18 cellular contexts compared by ENCODE assay signal in the genomic region with DNA sequence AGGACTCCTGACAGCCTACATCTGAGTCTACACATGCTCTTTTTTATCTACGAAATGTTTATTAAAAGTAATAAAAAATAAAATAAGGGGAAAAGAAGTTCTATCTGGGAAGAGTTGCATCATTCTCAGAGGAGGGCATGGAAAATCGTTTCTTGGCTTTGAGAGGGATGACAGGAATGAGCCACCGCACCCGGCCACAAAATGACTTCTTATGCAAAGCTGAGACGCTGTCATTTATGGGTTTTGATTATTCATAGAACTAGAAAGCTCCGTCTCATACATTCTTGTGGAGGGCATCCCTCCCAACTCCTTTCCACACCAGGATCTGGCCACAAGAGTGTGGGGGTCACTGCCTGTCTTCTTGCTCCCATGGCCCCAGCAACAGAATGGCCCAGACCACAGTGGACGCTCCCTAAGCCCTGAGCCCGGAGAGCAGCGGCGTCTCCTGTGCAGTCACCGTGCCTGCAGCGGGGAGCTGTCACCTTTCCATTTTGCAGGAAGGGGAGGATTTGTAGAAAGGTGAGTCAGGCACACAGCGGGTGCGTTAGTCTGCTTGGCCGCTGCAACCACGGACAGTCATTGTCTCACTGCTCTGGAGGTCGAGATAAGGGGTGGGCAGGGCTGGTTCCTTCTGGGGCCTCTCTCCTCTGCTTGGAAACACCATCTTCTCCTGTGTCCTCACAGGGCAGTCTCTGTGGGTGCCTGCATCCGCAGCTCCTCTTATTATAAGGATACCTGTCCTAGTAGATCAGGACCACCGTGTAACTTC.
DNase-seq lines count a peak whose midpoint lies in the region; ATAC-seq and TF ChIP-seq lines count a peak whose summit lies in the region.
"Had no signal": no experiment of that assay in that cellular context is flagged by ENCODE, and none has a peak within 500 bp of the region (broad histone marks: within the 10 kb centered on the region; RNA-seq: fewer than 3 reads in every experiment).

No MANE protein-coding gene starts in this region.

- H3K4ac ChIP-seq in mesendoderm (ENCODE audit: low read depth, low read length): no peak overlapping the region

- intact Hi-C loops in prostate gland (cut with DNase I): no loop called here

- no peak for TF ChIP-seq CTCF in WTC11 (IDR thresholded peaks at IDR 0.05)
- TF ChIP-seq CTCF in prostate gland (IDR thresholded peaks at IDR 0.05): no peak

- H3K79me1 ChIP-seq in mesendoderm (ENCODE audit: low read length): no peaks in the 10 kb centered on the region

- no peak overlapping the region for H3K27ac Mint-ChIP-seq in WTC11
- H3K27ac Mint-ChIP-seq: T-cell had no signal

- no peaks in the 10 kb centered on the region for H3K36me3 ChIP-seq in SJSA1
- H3K36me3 ChIP-seq in mesendoderm (ENCODE audit: control insufficient read depth, insufficient read depth, low read length): no peaks in the 10 kb centered on the region
- H3K36me3 ChIP-seq in prostate gland: no peaks in the 10 kb centered on the region
- H3K36me3 ChIP-seq: BLaER1 had no signal

- POLR2A ChIA-PET in WTC11 (lab: Charles Lee): no interaction called here

- H2BK15ac ChIP-seq in mesendoderm (replicated peaks; ENCODE audit: low read depth): no peak overlapping the region

- WGBS in mesendoderm (ENCODE audit: extremely low coverage, insufficient coverage, low lambda C conversion rate): no CpG with 5 or more reads among the region's 19 CpGs
- 60% methylated on average over 19 of the region's 19 CpGs for WGBS in prostate gland

- no peak overlapping the region for H2BK5ac ChIP-seq in mesendoderm (ENCODE audit: low read length)

- H3K9me3 Mint-ChIP-seq in WTC11: no peaks in the 10 kb centered on the region
- H3K9me3 Mint-ChIP-seq: T-cell had no signal

- CTCF ChIA-PET in WTC11 (lab: Charles Lee): no interaction called here

- no peaks in the 10 kb centered on the region for H3K79me2 ChIP-seq in mesendoderm (ENCODE audit: control insufficient read depth, insufficient read depth, low read length)

- H4K8ac ChIP-seq in mesendoderm (ENCODE audit: low read depth, low read length): no peak overlapping the region

- H3K9me3 ChIP-seq in SJSA1 (replicated peaks) (no peaks in the 10 kb centered on the region), prostate gland (no peaks in the 10 kb centered on the region)
- H3K9me3 ChIP-seq: BLaER1 had no signal

- no peak overlapping the region for H3K9ac ChIP-seq in mesendoderm (ENCODE audit: low read length)
- H3K9ac ChIP-seq: BLaER1 had no signal

- DNase-seq in AG08395 (ENCODE audit: low spot score) (peak; percentile 71), Daoy (ENCODE audit: low read depth) (peak; percentile 46), SJSA1 (ENCODE audit: low read depth in 1 of 2, low spot score in 2 of 2) (peak; percentile 77), mesendoderm (peak; percentile 42), WTC11 (ENCODE audit: low spot score) (no peak), DMS153 (lab: John Stamatoyannopoulos, UW) (no peak), prostate gland (ENCODE audit: low spot score) (no peak)
- DNase-seq: CD4-positive, CD25-positive, alpha-beta regulatory T cell; KBM-7; MM.1S; NCI-H2029; NCI-H2227 treated with DMSO at 0.1 percent for 48 hours; NCI-H510A; NCI-H69; Right ventricle myocardium superior; RPMI8226; T-cell had no signal

- no peak for TF ChIP-seq POLR2A in prostate gland (IDR thresholded peaks at IDR 0.05)

- no peaks in the 10 kb centered on the region for H3K4me1 Mint-ChIP-seq in WTC11
- H3K4me1 Mint-ChIP-seq: CD4-positive, CD25-positive, alpha-beta regulatory T cell; T-cell had no signal

- no peak overlapping the region for H3K4me2 ChIP-seq in mesendoderm (ENCODE audit: low read length)
- H3K4me2 ChIP-seq: BLaER1 had no signal

- no peak overlapping the region for H4K5ac ChIP-seq in mesendoderm (ENCODE audit: low read length)

- H3K4me3 ChIP-seq in SJSA1 (no peak overlapping the region), mesendoderm (ENCODE audit: low read length) (no peak overlapping the region), prostate gland (no peak overlapping the region)
- H3K4me3 ChIP-seq: BLaER1 had no signal

- H3K27ac ChIP-seq in SJSA1: peak overlapping the region; percentile 52
- no peak overlapping the region for H3K27ac ChIP-seq in mesendoderm (ENCODE audit: low read depth, low read length)
- H3K27ac ChIP-seq in prostate gland: no peak overlapping the region
- H3K27ac ChIP-seq: BLaER1 had no signal

- no peak overlapping the region for H3K56ac ChIP-seq in mesendoderm (ENCODE audit: low read length)

- H2BK120ac ChIP-seq in mesendoderm (ENCODE audit: low read depth, low read length): no peak overlapping the region

- H3K27me3 Mint-ChIP-seq in WTC11 (ENCODE audit: low read depth): peaks cover 2% of the 10 kb centered on the region; the same call in 1 of the 2 replicates
- H3K27me3 Mint-ChIP-seq: CD4-positive, CD25-positive, alpha-beta regulatory T cell; T-cell had no signal

- ATAC-seq in WTC11: no peak
- ATAC-seq: T-cell had no signal

- H3K36me3 Mint-ChIP-seq in WTC11: no peaks in the 10 kb centered on the region
- H3K36me3 Mint-ChIP-seq: CD4-positive, CD25-positive, alpha-beta regulatory T cell; T-cell had no signal

- no peaks in the 10 kb centered on the region for H3K27me3 ChIP-seq in SJSA1 (replicated peaks)
- no peaks in the 10 kb centered on the region for H3K27me3 ChIP-seq in mesendoderm (ENCODE audit: insufficient read depth, low read length, poor library complexity)
- no peaks in the 10 kb centered on the region for H3K27me3 ChIP-seq in prostate gland (replicated peaks; ENCODE audit: insufficient read depth)

- H2AK5ac ChIP-seq in mesendoderm (ENCODE audit: low read length): no peak overlapping the region

- H3K4me1 ChIP-seq in SJSA1 (replicated peaks) (peaks cover 59% of the 10 kb centered on the region), mesendoderm (ENCODE audit: control insufficient read depth, low read depth, low read length) (no peaks in the 10 kb centered on the region), prostate gland (replicated peaks) (no peaks in the 10 kb centered on the region)

- no peak overlapping the region for H3K18ac ChIP-seq in mesendoderm (ENCODE audit: low read length)

- no peak overlapping the region for H3K23ac ChIP-seq in mesendoderm (ENCODE audit: low read length)

- no peak overlapping the region for H3K4me3 Mint-ChIP-seq in WTC11
- H3K4me3 Mint-ChIP-seq: CD4-positive, CD25-positive, alpha-beta regulatory T cell; T-cell had no signal

TF ChIP-seq in WTC11, 78 proteins besides CTCF, POLR2A, EP300 and RAD21 (continues in another document):
- TF ChIP-seq, protein P1, sequence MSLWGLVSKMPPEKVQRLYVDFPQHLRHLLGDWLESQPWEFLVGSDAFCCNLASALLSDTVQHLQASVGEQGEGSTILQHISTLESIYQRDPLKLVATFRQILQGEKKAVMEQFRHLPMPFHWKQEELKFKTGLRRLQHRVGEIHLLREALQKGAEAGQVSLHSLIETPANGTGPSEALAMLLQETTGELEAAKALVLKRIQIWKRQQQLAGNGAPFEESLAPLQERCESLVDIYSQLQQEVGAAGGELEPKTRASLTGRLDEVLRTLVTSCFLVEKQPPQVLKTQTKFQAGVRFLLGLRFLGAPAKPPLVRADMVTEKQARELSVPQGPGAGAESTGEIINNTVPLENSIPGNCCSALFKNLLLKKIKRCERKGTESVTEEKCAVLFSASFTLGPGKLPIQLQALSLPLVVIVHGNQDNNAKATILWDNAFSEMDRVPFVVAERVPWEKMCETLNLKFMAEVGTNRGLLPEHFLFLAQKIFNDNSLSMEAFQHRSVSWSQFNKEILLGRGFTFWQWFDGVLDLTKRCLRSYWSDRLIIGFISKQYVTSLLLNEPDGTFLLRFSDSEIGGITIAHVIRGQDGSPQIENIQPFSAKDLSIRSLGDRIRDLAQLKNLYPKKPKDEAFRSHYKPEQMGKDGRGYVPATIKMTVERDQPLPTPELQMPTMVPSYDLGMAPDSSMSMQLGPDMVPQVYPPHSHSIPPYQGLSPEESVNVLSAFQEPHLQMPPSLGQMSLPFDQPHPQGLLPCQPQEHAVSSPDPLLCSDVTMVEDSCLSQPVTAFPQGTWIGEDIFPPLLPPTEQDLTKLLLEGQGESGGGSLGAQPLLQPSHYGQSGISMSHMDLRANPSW (CRISPR knock-in tag; conservative IDR thresholded peaks at IDR 0.05; ENCODE audit: low read depth): no peak
- TF ChIP-seq OVOL2 (CRISPR knock-in tag; IDR thresholded peaks at IDR 0.05; ENCODE audit: borderline replicate concordance) (no peak), FOXK1 (CRISPR knock-in tag; IDR thresholded peaks at IDR 0.05) (no peak), ZBTB43 (CRISPR knock-in tag; IDR thresholded peaks at IDR 0.05) (no peak), RORB (CRISPR knock-in tag; IDR thresholded peaks at IDR 0.05) (no peak), ZBTB21 (CRISPR knock-in tag; IDR thresholded peaks at IDR 0.05; ENCODE audit: borderline replicate concordance) (no peak), ZNF317 (CRISPR knock-in tag; IDR thresholded peaks at IDR 0.05; ENCODE audit: borderline replicate concordance, low read depth) (no peak), NFYB (CRISPR knock-in tag; conservative IDR thresholded peaks at IDR 0.05; ENCODE audit: low read depth) (no peak)
- TF ChIP-seq, protein P2, sequence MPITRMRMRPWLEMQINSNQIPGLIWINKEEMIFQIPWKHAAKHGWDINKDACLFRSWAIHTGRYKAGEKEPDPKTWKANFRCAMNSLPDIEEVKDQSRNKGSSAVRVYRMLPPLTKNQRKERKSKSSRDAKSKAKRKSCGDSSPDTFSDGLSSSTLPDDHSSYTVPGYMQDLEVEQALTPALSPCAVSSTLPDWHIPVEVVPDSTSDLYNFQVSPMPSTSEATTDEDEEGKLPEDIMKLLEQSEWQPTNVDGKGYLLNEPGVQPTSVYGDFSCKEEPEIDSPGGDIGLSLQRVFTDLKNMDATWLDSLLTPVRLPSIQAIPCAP (CRISPR knock-in tag; IDR thresholded peaks at IDR 0.05): no peak
- TF ChIP-seq, protein P3, sequence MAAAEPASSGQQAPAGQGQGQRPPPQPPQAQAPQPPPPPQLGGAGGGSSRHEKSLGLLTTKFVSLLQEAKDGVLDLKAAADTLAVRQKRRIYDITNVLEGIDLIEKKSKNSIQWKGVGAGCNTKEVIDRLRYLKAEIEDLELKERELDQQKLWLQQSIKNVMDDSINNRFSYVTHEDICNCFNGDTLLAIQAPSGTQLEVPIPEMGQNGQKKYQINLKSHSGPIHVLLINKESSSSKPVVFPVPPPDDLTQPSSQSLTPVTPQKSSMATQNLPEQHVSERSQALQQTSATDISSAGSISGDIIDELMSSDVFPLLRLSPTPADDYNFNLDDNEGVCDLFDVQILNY (CRISPR knock-in tag; IDR thresholded peaks at IDR 0.05): no peak

Comparison
In these comparisons a context has a peak if more than half of its experiments do, and no peak if none do; other contexts are left out.
1. DNase-seq: peak in AG08395 (single experiment), Daoy (single experiment), SJSA1 (2 of 2) and mesendoderm (single experiment); none in WTC11 (single experiment), DMS153 (single experiment) and prostate gland (single experiment).